ENCODE assay signal across 25 cellular contexts in the genomic region with DNA sequence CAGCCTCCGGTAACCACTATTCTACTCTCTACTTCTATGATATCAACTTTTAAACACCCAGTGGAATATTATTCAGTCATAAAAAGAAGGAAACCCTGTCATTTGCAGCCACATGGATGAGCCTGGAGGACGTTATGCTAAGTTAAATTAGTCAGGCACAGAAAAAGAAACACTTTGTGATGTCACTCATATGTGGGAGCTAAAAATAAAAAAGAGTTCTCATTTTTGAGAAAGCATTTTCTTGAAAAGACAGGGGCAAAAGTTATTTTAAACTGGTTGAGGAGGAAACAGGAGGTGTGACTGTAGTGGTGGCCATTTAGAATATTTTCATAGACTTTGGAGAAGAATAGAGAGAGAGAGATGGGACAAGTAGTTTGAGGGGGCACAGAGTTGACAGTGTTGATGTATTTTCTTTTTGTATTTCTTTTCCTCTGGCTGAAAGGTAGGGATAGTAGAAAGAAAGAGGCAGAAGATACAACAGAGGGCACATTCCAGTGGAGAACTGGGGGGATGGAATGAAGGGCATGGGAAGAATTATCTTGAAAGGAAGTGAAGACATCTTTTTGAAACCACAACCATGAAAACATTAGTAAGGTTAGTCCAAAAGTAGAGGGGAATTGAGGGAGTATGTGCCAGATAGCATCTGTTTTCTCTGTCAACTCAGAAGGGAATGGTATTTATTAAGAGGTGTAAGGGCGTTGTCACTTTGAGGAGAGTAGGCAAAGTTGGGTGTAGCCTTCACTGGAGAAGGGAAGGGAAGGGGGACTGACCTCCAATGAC.
DNase-seq lines count a peak whose midpoint lies in the region; ATAC-seq and TF ChIP-seq lines count a peak whose summit lies in the region.
"Had no signal": no experiment of that assay in that cellular context is flagged by ENCODE, and none has a peak within 500 bp of the region (broad histone marks: within the 10 kb centered on the region; RNA-seq: fewer than 3 reads in every experiment).

No MANE protein-coding gene starts in this region.

- no peak overlapping the region for H3K4me3 ChIP-seq in BJ (ENCODE audit: low read depth, low read length)
- no peak overlapping the region for H3K4me3 ChIP-seq in brain microvascular endothelial cell (ENCODE audit: low read depth, low read length)
- H3K4me3 ChIP-seq: heart left ventricle, mucosa of descending colon, neural progenitor cell, psoas muscle had no signal

- POLR2A ChIA-PET in BJ (lab: Charles Lee): no interaction called here

- no peak overlapping the region for H3K27ac Mint-ChIP-seq in activated CD8-positive, alpha-beta memory T cell treated with anti-CD3 and anti-CD28 coated beads, Interleukin-2, amount 10 ng/mL, durations not matched to agents 7 days and 5 days
- H3K27ac Mint-ChIP-seq: neural progenitor cell; stimulated activated naive CD8-positive, alpha-beta T cell treated with anti-CD3 and anti-CD28 coated beads, Interleukin-15, amount 100 ng/mL, for 72 hours; T-cell; type B pancreatic cell had no signal

- H3K36me3 ChIP-seq in BJ (ENCODE audit: control insufficient read depth, insufficient read depth, low read length): no peaks in the 10 kb centered on the region
- no peaks in the 10 kb centered on the region for H3K36me3 ChIP-seq in brain microvascular endothelial cell (replicated peaks)
- H3K36me3 ChIP-seq: heart left ventricle, neural progenitor cell had no signal

- no peaks in the 10 kb centered on the region for H3K27me3 Mint-ChIP-seq in activated CD8-positive, alpha-beta memory T cell treated with anti-CD3 and anti-CD28 coated beads, Interleukin-2, amount 10 ng/mL, durations not matched to agents 7 days and 5 days
- H3K27me3 Mint-ChIP-seq: stimulated activated naive CD8-positive, alpha-beta T cell treated with anti-CD3 and anti-CD28 coated beads, Interleukin-15, amount 100 ng/mL, for 72 hours; T-cell; type B pancreatic cell had no signal

- CTCF ChIA-PET in BJ (lab: Yijun Ruan, JAX): interaction anchor here (1.0 to 1.6 kb wide), 2 partner anchors 13 to 23 kb away, joined by 4 read pairs; no protein-coding TSS in a partner anchor
- CTCF ChIA-PET in activated CD8-positive, alpha-beta memory T cell treated with anti-CD3 and anti-CD28 coated beads, Interleukin-2, amount 10 ng/mL, durations not matched to agents 7 days and 5 days (lab: Charles Lee): no interaction called here

- ATAC-seq in activated CD8-positive, alpha-beta memory T cell treated with anti-CD3 and anti-CD28 coated beads, Interleukin-2, amount 10 ng/mL, durations not matched to agents 7 days and 5 days: no peak
- ATAC-seq in HG02623 (IDR thresholded peaks at IDR 0.05; ENCODE audit: unreplicated experiment): no peak
- ATAC-seq: esophagus mucosa; heart left ventricle; left ventricle myocardium superior; mucosa of descending colon; psoas muscle; stimulated activated naive CD8-positive, alpha-beta T cell treated with anti-CD3 and anti-CD28 coated beads, Interleukin-15, amount 100 ng/mL, for 72 hours; T-cell had no signal

- TF ChIP-seq CTCF in BJ (IDR thresholded peaks at IDR 0.05; ENCODE audit: insufficient read depth, low read depth, low read length) (no peak), brain microvascular endothelial cell (IDR thresholded peaks at IDR 0.05; ENCODE audit: low read depth, low read length, missing control alignments) (no peak)

- in situ Hi-C loops in brain microvascular endothelial cell (cut with HindIII; ENCODE audit: low pct_ligation_motif_present, low sequenced_read_pairs): no loop called here

- H3K4me3 Mint-ChIP-seq in activated CD8-positive, alpha-beta memory T cell treated with anti-CD3 and anti-CD28 coated beads, Interleukin-2, amount 10 ng/mL, durations not matched to agents 7 days and 5 days: no peak overlapping the region
- H3K4me3 Mint-ChIP-seq: neural progenitor cell; stimulated activated naive CD8-positive, alpha-beta T cell treated with anti-CD3 and anti-CD28 coated beads, Interleukin-15, amount 100 ng/mL, for 72 hours; T-cell; type B pancreatic cell had no signal

- no peaks in the 10 kb centered on the region for H3K36me3 Mint-ChIP-seq in activated CD8-positive, alpha-beta memory T cell treated with anti-CD3 and anti-CD28 coated beads, Interleukin-2, amount 10 ng/mL, durations not matched to agents 7 days and 5 days
- H3K36me3 Mint-ChIP-seq: neural progenitor cell, type B pancreatic cell had no signal

- no peaks in the 10 kb centered on the region for H3K27me3 ChIP-seq in BJ (ENCODE audit: control insufficient read depth, insufficient read depth, low read length)
- H3K27me3 ChIP-seq in brain microvascular endothelial cell (replicated peaks): no peaks in the 10 kb centered on the region
- H3K27me3 ChIP-seq: heart left ventricle, neural progenitor cell had no signal

- peak overlapping the region; percentile 67 for H3K27ac ChIP-seq in brain microvascular endothelial cell
- H3K27ac ChIP-seq: heart left ventricle, neural progenitor cell, psoas muscle had no signal

- no peaks in the 10 kb centered on the region for H3K9me3 Mint-ChIP-seq in activated CD8-positive, alpha-beta memory T cell treated with anti-CD3 and anti-CD28 coated beads, Interleukin-2, amount 10 ng/mL, durations not matched to agents 7 days and 5 days (ENCODE audit: low read depth)
- H3K9me3 Mint-ChIP-seq: neural progenitor cell; stimulated activated naive CD8-positive, alpha-beta T cell treated with anti-CD3 and anti-CD28 coated beads, Interleukin-15, amount 100 ng/mL, for 72 hours; type B pancreatic cell had no signal

- no peaks in the 10 kb centered on the region for H3K4me1 Mint-ChIP-seq in activated CD8-positive, alpha-beta memory T cell treated with anti-CD3 and anti-CD28 coated beads, Interleukin-2, amount 10 ng/mL, durations not matched to agents 7 days and 5 days
- H3K4me1 Mint-ChIP-seq: stimulated activated naive CD8-positive, alpha-beta T cell treated with anti-CD3 and anti-CD28 coated beads, Interleukin-15, amount 100 ng/mL, for 72 hours; T-cell had no signal

- peak; percentile 90 for DNase-seq in BJ (ENCODE audit: low read depth)
- peak; percentile 28 for DNase-seq in HS-5 (ENCODE audit: low read depth)
- DNase-seq in brain microvascular endothelial cell: peak; percentile 68
- DNase-seq in iris pigment epithelial cell (ENCODE audit: low read depth): peak; percentile 72
- DNase-seq in activated CD8-positive, alpha-beta memory T cell treated with anti-CD3 and anti-CD28 coated beads, Interleukin-2, amount 10 ng/mL, durations not matched to agents 7 days and 5 days: no peak
- DNase-seq in superior temporal gyrus (ENCODE audit: extremely low spot score): no peak
- DNase-seq in retina: no peak
- DNase-seq: activated CD4-positive, alpha-beta T cell treated with anti-CD3 and anti-CD28 coated beads for 4 hours; activated CD8-positive, alpha-beta memory T cell treated with anti-CD3 and anti-CD28 coated beads, Interleukin-2, amount 50 U/mL, for 4 hours; amniotic stem cell; DMS53; effector CD8-positive, alpha-beta T cell; heart left ventricle; left ventricle myocardium superior; mucosa of descending colon; NCI-H774; psoas muscle; SHP77; stimulated activated CD4-positive, alpha-beta T cell treated with anti-CD3 and anti-CD28 coated beads, Interleukin-4, amount 100 ng/mL, for 24 hours; stimulated activated naive CD8-positive, alpha-beta T cell treated with anti-CD3 and anti-CD28 coated beads, Interleukin-15, amount 100 ng/mL, for 72 hours; T-cell had no signal

Comparison
In these comparisons a context has a peak if more than half of its experiments do, and no peak if none do; other contexts are left out.
1. DNase-seq: peak in BJ (single experiment), HS-5 (single experiment), brain microvascular endothelial cell (single experiment) and iris pigment epithelial cell (single experiment); none in activated CD8-positive, alpha-beta memory T cell treated with anti-CD3 and anti-CD28 coated beads, Interleukin-2, amount 10 ng/mL, durations not matched to agents 7 days and 5 days (single experiment), superior temporal gyrus (single experiment) and retina (single experiment).